Comparison of ENCODE assay signal across 10 cellular contexts in the genomic region with DNA sequence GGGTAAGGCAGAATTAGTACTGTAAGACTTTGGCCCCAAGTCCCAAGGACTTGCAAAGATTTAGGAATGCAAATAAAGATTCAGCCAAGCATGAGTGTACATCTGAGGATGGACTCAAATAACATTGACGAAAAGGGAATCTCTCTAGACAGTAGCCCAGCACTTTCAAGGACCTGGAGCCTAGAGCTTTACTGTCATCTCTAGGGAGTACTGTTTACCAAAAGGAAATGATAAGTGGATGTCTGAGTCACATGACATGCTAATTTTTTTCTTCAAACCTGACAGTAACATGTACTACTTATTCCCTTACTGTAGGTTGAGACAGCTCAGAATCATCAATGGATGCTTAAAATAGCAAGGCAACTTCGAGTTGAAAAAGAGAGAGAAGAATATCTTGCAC. TPM values are rescaled to one million over a fixed set of nuclear protein-coding genes. Genes with fewer than 3 reads are reported as not detected.
DNase-seq lines count a peak whose midpoint lies in the region; ATAC-seq and TF ChIP-seq lines count a peak whose summit lies in the region.
"Had no signal": no experiment of that assay in that cellular context is flagged by ENCODE, and none has a peak within 500 bp of the region (broad histone marks: within the 10 kb centered on the region; RNA-seq: fewer than 3 reads in every experiment).

No MANE protein-coding gene starts in this region.

- no peaks in the 10 kb centered on the region for H4K20me1 ChIP-seq in fibroblast of lung (ENCODE audit: control insufficient read depth, extremely low read depth, insufficient read depth, low read length)

- no peak for DNase-seq in activated CD8-positive, alpha-beta T cell treated with anti-CD3 and anti-CD28 coated beads, Interleukin-2, amount 10 ng/mL, durations not matched to agents 7 days and 5 days
- no peak for DNase-seq in activated CD8-positive, alpha-beta T cell treated with anti-CD3 and anti-CD28 coated beads for 36 hours
- DNase-seq in Panc1 (ENCODE audit: low read depth, low spot score) (no peak), fibroblast of lung (ENCODE audit: low read depth in 2 of 2) (peak; percentile 26 to 69), stromal cell of bone marrow (ENCODE audit: low read depth) (peak; percentile 38), SHP77 (lab: John Stamatoyannopoulos, UW) (no peak), ureter (ENCODE audit: low spot score) (no peak)
- no peak for DNase-seq in activated naive CD4-positive, alpha-beta T cell treated with anti-CD3 and anti-CD28 coated beads, Interleukin-2, amount 50 U/mL, for 16 hours
- DNase-seq: NCI-H446 treated with DMSO at 0.1 percent for 48 hours had no signal

- H2AFZ ChIP-seq in fibroblast of lung (ENCODE audit: low read length): no peak overlapping the region

- H3K79me2 ChIP-seq in fibroblast of lung (ENCODE audit: control insufficient read depth, insufficient read depth, low read length): no peaks in the 10 kb centered on the region

- H3K36me3 Mint-ChIP-seq in activated CD8-positive, alpha-beta T cell treated with anti-CD3 and anti-CD28 coated beads, Interleukin-2, amount 10 ng/mL, durations not matched to agents 7 days and 5 days (ENCODE audit: low read depth): no peaks in the 10 kb centered on the region
- H3K36me3 Mint-ChIP-seq in activated CD8-positive, alpha-beta T cell treated with anti-CD3 and anti-CD28 coated beads for 36 hours (ENCODE audit: low read depth): no peaks in the 10 kb centered on the region
- H3K36me3 Mint-ChIP-seq: CD14-positive monocyte had no signal

- peaks cover 10% of the 10 kb centered on the region for H3K36me3 ChIP-seq in Panc1 (ENCODE audit: control insufficient read depth, insufficient read depth, low read length)
- H3K36me3 ChIP-seq in fibroblast of lung (ENCODE audit: control insufficient read depth, insufficient read depth, low read length): no peaks in the 10 kb centered on the region

- peak; percentile 58 for ATAC-seq in activated CD8-positive, alpha-beta T cell treated with anti-CD3 and anti-CD28 coated beads, Interleukin-2, amount 10 ng/mL, durations not matched to agents 7 days and 5 days
- ATAC-seq in activated CD8-positive, alpha-beta T cell treated with anti-CD3 and anti-CD28 coated beads for 36 hours: no peak
- ATAC-seq in Panc1: no peak

- H3K9ac ChIP-seq in fibroblast of lung (ENCODE audit: insufficient read depth, low read length): no peak overlapping the region

- in situ Hi-C loops in Panc1 (cut with HindIII; ENCODE audit: low pct_unique_long_range_greater_than_20kb, low sequenced_read_pairs): no loop called here

- no peak overlapping the region for H3K4me3 ChIP-seq in Panc1 (ENCODE audit: low read depth in 2 of 2, low read length in 2 of 2)
- no peak overlapping the region for H3K4me3 ChIP-seq in fibroblast of lung (replicated peaks in 1 of 4; ENCODE audit: control extremely low read depth in 1 of 4, insufficient read depth in 1 of 4, low read depth in 3 of 4, low read length in 4 of 4)

- BruUV-seq in Panc1 (replicated peaks; lab: Mats Ljungman, UMichigan): TSS peak; percentile 20

- H3K4me1 ChIP-seq in Panc1 (ENCODE audit: control insufficient read depth, insufficient read depth, low read length): no peaks in the 10 kb centered on the region
- H3K4me1 ChIP-seq in fibroblast of lung (ENCODE audit: control insufficient read depth, extremely low read depth, insufficient read depth, low read length): no peaks in the 10 kb centered on the region

- H3K9me3 ChIP-seq in Panc1 (ENCODE audit: control insufficient read depth, insufficient read depth, low read depth, low read length) (no peaks in the 10 kb centered on the region), fibroblast of lung (ENCODE audit: control insufficient read depth, insufficient read depth, low read depth, low read length) (no peaks in the 10 kb centered on the region)

- TF ChIP-seq CTCF in activated CD8-positive, alpha-beta T cell treated with anti-CD3 and anti-CD28 coated beads for 36 hours (IDR thresholded peaks at IDR 0.05): no peak
- TF ChIP-seq CTCF in Panc1 (IDR thresholded peaks at IDR 0.05) (no peak), fibroblast of lung (conservative IDR thresholded peaks at IDR 0.05 in 1 of 2, IDR thresholded peaks at IDR 0.05 in 1 of 2; ENCODE audit: low read depth in 1 of 2, low read length in 2 of 2) (no peak)

- H3K4me1 Mint-ChIP-seq in activated CD8-positive, alpha-beta T cell treated with anti-CD3 and anti-CD28 coated beads, Interleukin-2, amount 10 ng/mL, durations not matched to agents 7 days and 5 days (ENCODE audit: low read depth): peaks cover 12% of the 10 kb centered on the region
- peaks cover 3% of the 10 kb centered on the region for H3K4me1 Mint-ChIP-seq in activated CD8-positive, alpha-beta T cell treated with anti-CD3 and anti-CD28 coated beads for 36 hours (ENCODE audit: low read depth)

- no peak overlapping the region for H3K4me2 ChIP-seq in fibroblast of lung (ENCODE audit: extremely low read depth, insufficient read depth, low read length)

- no peak overlapping the region for H3K4me3 Mint-ChIP-seq in activated CD8-positive, alpha-beta T cell treated with anti-CD3 and anti-CD28 coated beads, Interleukin-2, amount 10 ng/mL, durations not matched to agents 7 days and 5 days
- no peak overlapping the region for H3K4me3 Mint-ChIP-seq in activated CD8-positive, alpha-beta T cell treated with anti-CD3 and anti-CD28 coated beads for 36 hours
- H3K4me3 Mint-ChIP-seq: CD14-positive monocyte had no signal

- H3K9me3 Mint-ChIP-seq in activated CD8-positive, alpha-beta T cell treated with anti-CD3 and anti-CD28 coated beads, Interleukin-2, amount 10 ng/mL, durations not matched to agents 7 days and 5 days (ENCODE audit: insufficient read depth): no peaks in the 10 kb centered on the region
- H3K9me3 Mint-ChIP-seq in activated CD8-positive, alpha-beta T cell treated with anti-CD3 and anti-CD28 coated beads for 36 hours: no peaks in the 10 kb centered on the region
- H3K9me3 Mint-ChIP-seq: CD14-positive monocyte had no signal

- no peaks in the 10 kb centered on the region for H3K27me3 Mint-ChIP-seq in activated CD8-positive, alpha-beta T cell treated with anti-CD3 and anti-CD28 coated beads, Interleukin-2, amount 10 ng/mL, durations not matched to agents 7 days and 5 days (ENCODE audit: low read depth)
- H3K27me3 Mint-ChIP-seq in activated CD8-positive, alpha-beta T cell treated with anti-CD3 and anti-CD28 coated beads for 36 hours: no peaks in the 10 kb centered on the region

- POLR2A ChIA-PET in activated CD8-positive, alpha-beta T cell treated with anti-CD3 and anti-CD28 coated beads, Interleukin-2, amount 10 ng/mL, durations not matched to agents 7 days and 5 days (lab: Charles Lee): no interaction called here
- POLR2A ChIA-PET in activated CD8-positive, alpha-beta T cell treated with anti-CD3 and anti-CD28 coated beads for 36 hours (lab: Charles Lee): no interaction called here
- POLR2A ChIA-PET in Panc1 (lab: Charles Lee): no interaction called here

- intact Hi-C loops in activated CD8-positive, alpha-beta T cell treated with anti-CD3 and anti-CD28 coated beads for 36 hours (cut with micrococcal nuclease): no loop called here
- intact Hi-C loops in Panc1 (cut with micrococcal nuclease; ENCODE audit: unreplicated experiment): no loop called here

- H3K27ac ChIP-seq in Panc1 (ENCODE audit: low read length): no peak overlapping the region
- no peak overlapping the region for H3K27ac ChIP-seq in fibroblast of lung (ENCODE audit: insufficient read depth, low read length)

- CTCF ChIA-PET in activated CD8-positive, alpha-beta T cell treated with anti-CD3 and anti-CD28 coated beads, Interleukin-2, amount 10 ng/mL, durations not matched to agents 7 days and 5 days (lab: Charles Lee): interaction anchor here (0.9 to 1.2 kb wide), 3 partner anchors 10 to 296 kb away, joined by 3 to 5 read pairs (median 4); no protein-coding TSS in a partner anchor
- CTCF ChIA-PET in activated CD8-positive, alpha-beta T cell treated with anti-CD3 and anti-CD28 coated beads for 36 hours (lab: Charles Lee): interaction anchor here (1.0 to 1.7 kb wide), 4 partner anchors 9 to 35 kb away, joined by 3 to 4 read pairs (median 3); a partner anchor contains a TSS
- CTCF ChIA-PET in Panc1 (lab: Charles Lee): no interaction called here

- H3K27ac Mint-ChIP-seq in activated CD8-positive, alpha-beta T cell treated with anti-CD3 and anti-CD28 coated beads, Interleukin-2, amount 10 ng/mL, durations not matched to agents 7 days and 5 days: no peak overlapping the region
- H3K27ac Mint-ChIP-seq in activated CD8-positive, alpha-beta T cell treated with anti-CD3 and anti-CD28 coated beads for 36 hours: no peak overlapping the region
- H3K27ac Mint-ChIP-seq: CD14-positive monocyte had no signal

- H3K27me3 ChIP-seq in Panc1 (ENCODE audit: control insufficient read depth, insufficient read depth, low read length) (no peaks in the 10 kb centered on the region), fibroblast of lung (ENCODE audit: control insufficient read depth, insufficient read depth, low read length) (no peaks in the 10 kb centered on the region)

RNA-seq across cellular contexts. Expression of a gene that starts 10.9 kb away (rescaled TPM):
- 1 to 10 TPM; 1.5 to 2.1 TPM for total RNA-seq in activated CD8-positive, alpha-beta T cell treated with anti-CD3 and anti-CD28 coated beads, Interleukin-2, amount 10 ng/mL, durations not matched to agents 7 days and 5 days
- 1 to 10 TPM; 1.8 to 2.8 TPM for total RNA-seq in activated CD8-positive, alpha-beta T cell treated with anti-CD3 and anti-CD28 coated beads for 36 hours
- 15.5 TPM for total RNA-seq in Panc1 (2021; ENCODE audit: unreplicated experiment)
- 9.1 TPM for polyA plus RNA-seq in Panc1 (2012; ENCODE audit: insufficient read length)
- total RNA-seq in fibroblast of lung: 23.6 and 33.1 TPM in 2 replicates
- 13.1 and 17.7 TPM in 2 replicates for polyA plus RNA-seq in fibroblast of lung
- 8.8 and 11.7 TPM in 2 replicates for polyA plus RNA-seq in fibroblast of lung (2012)
- 0.33 and 0.59 TPM in 2 replicates for polyA minus RNA-seq in fibroblast of lung (ENCODE audit: low replicate concordance)
- 21.9 TPM for total RNA-seq in ureter

Comparison
In these comparisons a context has a peak if more than half of its experiments do, and no peak if none do; other contexts are left out.
1. DNase-seq: peak in fibroblast of lung (2 of 2) and stromal cell of bone marrow (single experiment); none in activated CD8-positive, alpha-beta T cell treated with anti-CD3 and anti-CD28 coated beads, Interleukin-2, amount 10 ng/mL, durations not matched to agents 7 days and 5 days (single experiment), activated CD8-positive, alpha-beta T cell treated with anti-CD3 and anti-CD28 coated beads for 36 hours (single experiment), Panc1 (single experiment), SHP77 (0 of 2), activated naive CD4-positive, alpha-beta T cell treated with anti-CD3 and anti-CD28 coated beads, Interleukin-2, amount 50 U/mL, for 16 hours (single experiment) and ureter (single experiment).